In the genomic region with DNA sequence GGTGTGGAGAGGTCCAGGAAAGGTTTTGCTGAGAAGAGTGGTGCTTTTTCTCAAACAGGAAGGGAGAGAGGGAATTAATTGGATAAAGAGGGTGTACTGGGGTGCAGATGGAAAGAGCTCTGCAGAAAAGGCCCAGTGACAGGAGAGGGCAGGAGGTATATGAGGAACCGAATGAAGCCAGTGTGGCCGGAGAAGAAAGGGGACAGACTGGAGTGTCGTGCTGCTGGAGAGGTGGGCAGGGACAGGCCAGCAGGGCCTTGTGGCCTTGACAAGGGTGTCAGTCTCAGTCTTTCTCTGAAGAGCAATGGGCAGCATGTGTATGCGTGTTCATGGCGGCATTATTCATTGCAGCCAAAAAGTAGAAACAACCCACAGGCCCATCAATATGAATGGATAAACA, we compare ENCODE assay signal across 4 cellular contexts. TPM values are rescaled to one million over a fixed set of nuclear protein-coding genes. Genes with fewer than 3 reads are reported as not detected.
"Had no signal": no experiment of that assay in that cellular context is flagged by ENCODE, and none has a peak within 500 bp of the region (broad histone marks: within the 10 kb centered on the region; RNA-seq: fewer than 3 reads in every experiment).

No MANE protein-coding gene starts in this region.

- DNase-seq: GDM1, GF-D8 had no signal

- H3K4me3 ChIP-seq: GM12878 had no signal

- ATAC-seq: GM12878 had no signal

RNA-seq across cellular contexts. Expression of gene ARHGEF37, which starts 48.1 kb away (rescaled TPM):
- total RNA-seq: G401 had no signal
